22 cellular contexts compared by ENCODE assay signal in the genomic region with DNA sequence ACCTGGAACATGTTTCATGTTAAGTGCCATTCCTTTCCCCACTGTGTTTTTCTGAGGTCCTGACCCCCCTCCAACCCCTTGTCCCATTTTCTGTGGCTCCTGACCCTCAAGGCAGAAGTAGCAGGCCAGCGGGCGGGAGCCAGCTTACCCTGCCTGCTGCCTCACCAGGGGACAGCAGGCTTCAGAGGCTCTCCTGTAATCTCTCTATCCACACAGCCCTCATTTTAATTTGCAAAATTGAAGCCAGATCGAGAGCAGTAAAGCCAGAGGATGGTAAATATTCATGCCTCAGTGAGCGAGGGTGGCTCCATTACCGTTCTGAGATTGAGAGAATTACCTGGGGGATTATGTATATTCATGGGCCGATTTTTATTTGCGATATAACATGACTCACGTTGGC.
DNase-seq lines count a peak whose midpoint lies in the region; ATAC-seq and TF ChIP-seq lines count a peak whose summit lies in the region.
"Had no signal": no experiment of that assay in that cellular context is flagged by ENCODE, and none has a peak within 500 bp of the region (broad histone marks: within the 10 kb centered on the region; RNA-seq: fewer than 3 reads in every experiment).

No MANE protein-coding gene starts in this region.

- H3K4me3 ChIP-seq in CD4-positive, CD25-positive, alpha-beta regulatory T cell (ENCODE audit: low read depth, low read length) = no peak overlapping the region
- H3K4me3 ChIP-seq: heart right ventricle, Peyer's patch, spleen, vagina had no signal

- H3K4me1 Mint-ChIP-seq in CD4-positive, CD25-positive, alpha-beta regulatory T cell = peaks cover 0 to 63% (median 28%) of the 10 kb centered on the region in 4 donors
- peaks cover 37 to 80% (median 66%) of the 10 kb centered on the region in 4 donors for H3K4me1 Mint-ChIP-seq in naive thymus-derived CD8-positive, alpha-beta T cell

- POLR2A ChIA-PET in naive thymus-derived CD8-positive, alpha-beta T cell (lab: Charles Lee) = interaction anchor here (1.0 to 8.7 kb wide), 5 partner anchors 8 to 96 kb away, joined by 3 to 87 read pairs (median 4); no protein-coding TSS in a partner anchor

- TF ChIP-seq CTCF in 22Rv1 (IDR thresholded peaks at IDR 0.05) = no peak
- no peak for TF ChIP-seq CTCF in VCaP (conservative IDR thresholded peaks at IDR 0.05)

- no peak for DNase-seq in CD4-positive, CD25-positive, alpha-beta regulatory T cell
- peak in 1 of 10 donors; percentile 18 for DNase-seq in naive thymus-derived CD8-positive, alpha-beta T cell
- DNase-seq in cortex of kidney (lab: John Stamatoyannopoulos, UW) = no peak
- DNase-seq: activated CD8-positive, alpha-beta memory T cell treated with anti-CD3 and anti-CD28 coated beads, Interleukin-2, amount 10 ng/mL, durations not matched to agents 7 days and 5 days; activated naive CD8-positive, alpha-beta T cell treated with anti-CD3 and anti-CD28 coated beads, Interleukin-2, amount 10 ng/mL, durations not matched to agents 7 days and 5 days; effector CD4-positive, alpha-beta T cell; GDM1; heart right ventricle; KG1; left cardiac atrium; NCI-H1417 treated with DMSO at 0.1 percent for 48 hours; NCI-H2081 treated with DMSO at 0.1 percent for 48 hours; Peyer's patch; SIG-M5; stimulated activated CD4-positive, alpha-beta T cell treated with anti-CD3 and anti-CD28 coated beads, Interleukin-2, amount 100 ng/mL, for 48 hours had no signal

- H3K36me3 Mint-ChIP-seq in CD4-positive, CD25-positive, alpha-beta regulatory T cell = peaks cover 7% of the 10 kb centered on the region
- peaks cover 0 to 9% (median 3%) of the 10 kb centered on the region in 3 donors for H3K36me3 Mint-ChIP-seq in naive thymus-derived CD8-positive, alpha-beta T cell
- H3K36me3 Mint-ChIP-seq: activated CD8-positive, alpha-beta memory T cell treated with anti-CD3 and anti-CD28 coated beads, Interleukin-2, amount 10 ng/mL, durations not matched to agents 7 days and 5 days; activated naive CD8-positive, alpha-beta T cell treated with anti-CD3 and anti-CD28 coated beads, Interleukin-2, amount 10 ng/mL, durations not matched to agents 7 days and 5 days; stimulated activated effector memory CD8-positive, alpha-beta T cell treated with anti-CD3 and anti-CD28 coated beads, Interleukin-12 subunit alpha, Interleukin-12 subunit beta, amount 100 ng/mL, for 72 hours had no signal

- H3K27ac Mint-ChIP-seq in CD4-positive, CD25-positive, alpha-beta regulatory T cell = peak overlapping the region; percentile 46 to 81 (median 62)
- H3K27ac Mint-ChIP-seq in naive thymus-derived CD8-positive, alpha-beta T cell = peak overlapping the region; percentile 69 to 98 (median 94)
- H3K27ac Mint-ChIP-seq: activated CD8-positive, alpha-beta memory T cell treated with anti-CD3 and anti-CD28 coated beads, Interleukin-2, amount 10 ng/mL, durations not matched to agents 7 days and 5 days; activated naive CD8-positive, alpha-beta T cell treated with anti-CD3 and anti-CD28 coated beads, Interleukin-2, amount 10 ng/mL, durations not matched to agents 7 days and 5 days; stimulated activated effector memory CD8-positive, alpha-beta T cell treated with anti-CD3 and anti-CD28 coated beads, Interleukin-12 subunit alpha, Interleukin-12 subunit beta, amount 100 ng/mL, for 72 hours had no signal

- peak overlapping the region; percentile 92 for H3K27ac ChIP-seq in 22Rv1
- no peak overlapping the region for H3K27ac ChIP-seq in CD4-positive, CD25-positive, alpha-beta regulatory T cell (ENCODE audit: insufficient read depth, low read length, poor library complexity, severe bottlenecking)
- peak overlapping the region; percentile 84 for H3K27ac ChIP-seq in VCaP
- H3K27ac ChIP-seq: heart right ventricle, Peyer's patch, spleen, vagina had no signal

- no peaks in the 10 kb centered on the region for H3K9me3 ChIP-seq in CD4-positive, CD25-positive, alpha-beta regulatory T cell (ENCODE audit: control insufficient read depth in 2 of 2, low read length in 2 of 2)
- H3K9me3 ChIP-seq: heart right ventricle, Peyer's patch, spleen, vagina had no signal

- H3K27me3 ChIP-seq in CD4-positive, CD25-positive, alpha-beta regulatory T cell (ENCODE audit: control insufficient read depth, insufficient read depth, low read length) = no peaks in the 10 kb centered on the region
- H3K27me3 ChIP-seq: heart right ventricle, Peyer's patch, spleen, vagina had no signal

- H3K4me1 ChIP-seq in CD4-positive, CD25-positive, alpha-beta regulatory T cell (ENCODE audit: control insufficient read depth, insufficient read depth, low read length, poor library complexity, severe bottlenecking) = peaks cover 44% of the 10 kb centered on the region

- H3K4me3 Mint-ChIP-seq in CD4-positive, CD25-positive, alpha-beta regulatory T cell = no peak overlapping the region
- peak overlapping the region in 6 of 10 donors; percentile 30 to 70 (median 58) for H3K4me3 Mint-ChIP-seq in naive thymus-derived CD8-positive, alpha-beta T cell
- H3K4me3 Mint-ChIP-seq: activated CD8-positive, alpha-beta memory T cell treated with anti-CD3 and anti-CD28 coated beads, Interleukin-2, amount 10 ng/mL, durations not matched to agents 7 days and 5 days; activated naive CD8-positive, alpha-beta T cell treated with anti-CD3 and anti-CD28 coated beads, Interleukin-2, amount 10 ng/mL, durations not matched to agents 7 days and 5 days; stimulated activated effector memory CD8-positive, alpha-beta T cell treated with anti-CD3 and anti-CD28 coated beads, Interleukin-12 subunit alpha, Interleukin-12 subunit beta, amount 100 ng/mL, for 72 hours had no signal

- no peaks in the 10 kb centered on the region for H3K9me3 Mint-ChIP-seq in CD4-positive, CD25-positive, alpha-beta regulatory T cell
- H3K9me3 Mint-ChIP-seq in naive thymus-derived CD8-positive, alpha-beta T cell = no peaks in the 10 kb centered on the region
- H3K9me3 Mint-ChIP-seq: activated naive CD8-positive, alpha-beta T cell treated with anti-CD3 and anti-CD28 coated beads, Interleukin-2, amount 10 ng/mL, durations not matched to agents 7 days and 5 days; stimulated activated effector memory CD8-positive, alpha-beta T cell treated with anti-CD3 and anti-CD28 coated beads, Interleukin-12 subunit alpha, Interleukin-12 subunit beta, amount 100 ng/mL, for 72 hours had no signal

- H3K27me3 Mint-ChIP-seq in CD4-positive, CD25-positive, alpha-beta regulatory T cell = no peaks in the 10 kb centered on the region
- no peaks in the 10 kb centered on the region for H3K27me3 Mint-ChIP-seq in naive thymus-derived CD8-positive, alpha-beta T cell
- H3K27me3 Mint-ChIP-seq: activated CD8-positive, alpha-beta memory T cell treated with anti-CD3 and anti-CD28 coated beads, Interleukin-2, amount 10 ng/mL, durations not matched to agents 7 days and 5 days; activated naive CD8-positive, alpha-beta T cell treated with anti-CD3 and anti-CD28 coated beads, Interleukin-2, amount 10 ng/mL, durations not matched to agents 7 days and 5 days had no signal

- H3K36me3 ChIP-seq in CD4-positive, CD25-positive, alpha-beta regulatory T cell (ENCODE audit: control insufficient read depth, insufficient read depth, low read length) = peaks cover 2% of the 10 kb centered on the region
- H3K36me3 ChIP-seq: vagina had no signal

- ATAC-seq in CD4-positive, CD25-positive, alpha-beta regulatory T cell (ENCODE audit: low read depth in 2 of 2) = no peak
- no peak for ATAC-seq in naive thymus-derived CD8-positive, alpha-beta T cell
- ATAC-seq in HG02678 (IDR thresholded peaks at IDR 0.05; ENCODE audit: unreplicated experiment) = no peak
- ATAC-seq in HG03354 (IDR thresholded peaks at IDR 0.05; ENCODE audit: poor library complexity, severe bottlenecking, unreplicated experiment) = no peak
- ATAC-seq: activated CD8-positive, alpha-beta memory T cell treated with anti-CD3 and anti-CD28 coated beads, Interleukin-2, amount 10 ng/mL, durations not matched to agents 7 days and 5 days; heart right ventricle; left cardiac atrium; stimulated activated effector memory CD8-positive, alpha-beta T cell treated with anti-CD3 and anti-CD28 coated beads, Interleukin-12 subunit alpha, Interleukin-12 subunit beta, amount 100 ng/mL, for 72 hours had no signal

Comparison
In these comparisons a context has a peak if more than half of its experiments do, and no peak if none do; other contexts are left out.
1. H3K4me3 Mint-ChIP-seq: peak in naive thymus-derived CD8-positive, alpha-beta T cell (6 of 10); none in CD4-positive, CD25-positive, alpha-beta regulatory T cell (0 of 4).